In the genomic region with DNA sequence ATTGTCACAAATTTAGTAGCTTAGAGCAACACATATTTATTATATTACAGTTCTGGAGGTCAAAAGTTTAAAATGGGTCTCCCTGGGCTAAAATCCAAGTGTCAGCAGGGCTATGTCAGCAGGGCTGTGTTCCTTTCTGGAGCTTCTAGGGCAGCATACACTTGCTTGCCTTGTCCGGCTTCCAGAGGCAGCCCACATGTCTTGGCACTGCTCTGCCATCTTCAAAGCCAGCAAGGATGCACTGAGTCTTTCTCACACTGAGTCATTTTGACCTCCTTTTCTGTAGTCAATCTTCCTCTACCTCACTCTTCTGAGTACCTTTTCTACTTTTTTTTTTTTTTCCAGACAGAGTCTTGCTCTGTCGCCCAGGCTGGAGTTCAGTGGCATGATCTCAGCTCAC, we compare ENCODE assay signal across 20 cellular contexts. TPM values are rescaled to one million over a fixed set of nuclear protein-coding genes. Genes with fewer than 3 reads are reported as not detected.
DNase-seq lines count a peak whose midpoint lies in the region; ATAC-seq, FAIRE-seq and TF ChIP-seq lines count a peak whose summit lies in the region.
"Had no signal": no experiment of that assay in that cellular context is flagged by ENCODE, and none has a peak within 500 bp of the region (broad histone marks: within the 10 kb centered on the region; RNA-seq: fewer than 3 reads in every experiment).

No MANE protein-coding gene starts in this region.

- H3K36me3 Mint-ChIP-seq in immature natural killer cell (no peaks in the 10 kb centered on the region), endodermal cell (ENCODE audit: low read depth) (no peaks in the 10 kb centered on the region)

- no peaks in the 10 kb centered on the region for H3K36me3 ChIP-seq in endodermal cell (ENCODE audit: control insufficient read depth, insufficient read depth, low read length)
- H3K36me3 ChIP-seq: HAP-1 had no signal

- H3K9me3 ChIP-seq in endodermal cell (ENCODE audit: control insufficient read depth, low read length) = no peaks in the 10 kb centered on the region
- H3K9me3 ChIP-seq: HAP-1 had no signal

- no peak overlapping the region for H3K27ac ChIP-seq in endodermal cell (ENCODE audit: low read depth, low read length)

- no peak overlapping the region for H3K4me3 ChIP-seq in endodermal cell (ENCODE audit: low read length)
- H3K4me3 ChIP-seq: HAP-1, K562 had no signal

- no peak for TF ChIP-seq CTCF in endodermal cell (conservative IDR thresholded peaks at IDR 0.05)

- peak; percentile 23 for DNase-seq in H4 (ENCODE audit: low spot score)
- DNase-seq in RCC 7860 (ENCODE audit: low spot score) = peak; percentile 38
- peak; percentile 16 for DNase-seq in globus pallidus (ENCODE audit: low spot score)
- DNase-seq in posterior cingulate gyrus = peak in 9 of 10 donors; percentile 14 to 93 (median 57)
- DNase-seq in immature natural killer cell = no peak
- no peak for DNase-seq in endodermal cell
- DNase-seq in HuH-7.5 (ENCODE audit: low spot score) = no peak
- DNase-seq: ACHN; AML-193; COR-L47; MV-4-11; NCI-H1417; NCI-H187 treated with DMSO at 0.1 percent for 48 hours; NCI-H69; NK-92 treated with Interleukin-12 subunit alpha and Interleukin-12 subunit beta, amount 100 ng/mL, for 24 hours had no signal

- H3K27ac Mint-ChIP-seq in immature natural killer cell (no peak overlapping the region), endodermal cell (no peak overlapping the region)

- H3K27me3 Mint-ChIP-seq in immature natural killer cell (ENCODE audit: low read depth in 3 of 3) = peaks cover 0 to 2% (median 0%) of the 10 kb centered on the region in 3 donors
- H3K27me3 Mint-ChIP-seq in endodermal cell (ENCODE audit: insufficient read depth) = no peaks in the 10 kb centered on the region

- WGBS in endodermal cell (ENCODE audit: insufficient coverage in 1 of 2, insufficient read length in 1 of 2), 2 experiments = 83 to 95% methylated on average over 1 to 2 of the region's 2 CpGs

- H3K9ac ChIP-seq in endodermal cell (ENCODE audit: extremely low read depth, low read length, poor library complexity, severe bottlenecking) = no peak overlapping the region

- H3K27me3 ChIP-seq in endodermal cell (ENCODE audit: control insufficient read depth, insufficient read depth, low read length, poor library complexity, severe bottlenecking) = no peaks in the 10 kb centered on the region

- no peak for ATAC-seq in GM19324 (IDR thresholded peaks at IDR 0.05; ENCODE audit: low FRiP score, unreplicated experiment)
- ATAC-seq: K562 had no signal

- FAIRE-seq in RCC 7860 (lab: Jason Lieb, UNC) = peak; percentile 44
- FAIRE-seq: GM19239, K562 had no signal

- H3K9me3 Mint-ChIP-seq in immature natural killer cell (peaks cover 0 to 3% (median 0%) of the 10 kb centered on the region in 6 donors), endodermal cell (no peaks in the 10 kb centered on the region)

- H3K4me3 Mint-ChIP-seq in immature natural killer cell = no peak overlapping the region
- no peak overlapping the region for H3K4me3 Mint-ChIP-seq in endodermal cell

- H3K4me1 Mint-ChIP-seq in immature natural killer cell (no peaks in the 10 kb centered on the region), endodermal cell (peaks cover 21% of the 10 kb centered on the region)

- H3K4me1 ChIP-seq in endodermal cell (ENCODE audit: control insufficient read depth, insufficient read depth, low read length) = peaks cover 3% of the 10 kb centered on the region

- intact Hi-C loops in posterior cingulate gyrus (cut with DNase I) = no loop called here

RNA-seq across cellular contexts. Expression of a gene that starts 39.0 kb away (rescaled TPM):
- 0.25 and 0.81 TPM in 2 replicates for total RNA-seq in H4 (2014; rRNA removed; shearing (Covaris generic))
- not detected for polyA plus RNA-seq in immature natural killer cell
- total RNA-seq in endodermal cell = 1 to 10 TPM in 1 of 2 donors, under 1 TPM in 1; 0.18 to 1.3 TPM
- polyA plus RNA-seq in endodermal cell (2013, experiment 1 of 2) = 0.82 TPM
- 1.3 TPM for polyA plus RNA-seq in endodermal cell (2013, experiment 2 of 2)
- total RNA-seq: K562 had no signal
- polyA plus RNA-seq: K562 had no signal

RNA-seq across cellular contexts. Expression of a gene that starts 44.4 kb away (rescaled TPM):
- total RNA-seq in H4 (2014; rRNA removed; shearing (Covaris generic)) = 0.17 TPM in 1 of 2 replicates, not detected in the other
- polyA plus RNA-seq in immature natural killer cell = not detected
- total RNA-seq in endodermal cell = not detected
- polyA plus RNA-seq in endodermal cell (2013, experiment 1 of 2) = not detected
- not detected for polyA plus RNA-seq in endodermal cell (2013, experiment 2 of 2)
- total RNA-seq: K562, SK-MEL-5 had no signal
- polyA plus RNA-seq: K562 had no signal

Comparison
In these comparisons a context has a peak if more than half of its experiments do, and no peak if none do; other contexts are left out.
1. DNase-seq: peak in H4 (single experiment), RCC 7860 (single experiment), globus pallidus (single experiment) and posterior cingulate gyrus (9 of 10); none in immature natural killer cell (0 of 3), endodermal cell (single experiment) and HuH-7.5 (single experiment).